ENCODE assay signal across 8 cellular contexts in genomic region chr20:51750037-51750769, GRCh38. TPM values are rescaled to one million over a fixed set of nuclear protein-coding genes. Genes with fewer than 3 reads are reported as not detected.
DNase-seq lines count a peak whose midpoint lies in the region; ATAC-seq and TF ChIP-seq lines count a peak whose summit lies in the region.

No MANE protein-coding gene starts in this region.

- H3K4me3 Mint-ChIP-seq in activated CD8-positive, alpha-beta T cell treated with anti-CD3 and anti-CD28 coated beads for 36 hours, result no peak overlapping the region
- H3K4me3 Mint-ChIP-seq in activated CD8-positive, alpha-beta T cell treated with anti-CD3 and anti-CD28 coated beads, Interleukin-2, amount 10 ng/mL, durations not matched to agents 7 days and 5 days, result no peak overlapping the region

- H3K36me3 Mint-ChIP-seq in activated CD8-positive, alpha-beta T cell treated with anti-CD3 and anti-CD28 coated beads for 36 hours (ENCODE audit: low read depth), result no peaks in the 10 kb centered on the region
- H3K36me3 Mint-ChIP-seq in activated CD8-positive, alpha-beta T cell treated with anti-CD3 and anti-CD28 coated beads, Interleukin-2, amount 10 ng/mL, durations not matched to agents 7 days and 5 days (ENCODE audit: low read depth), result no peaks in the 10 kb centered on the region

- H3K9me3 Mint-ChIP-seq in activated CD8-positive, alpha-beta T cell treated with anti-CD3 and anti-CD28 coated beads for 36 hours, result no peaks in the 10 kb centered on the region
- no peaks in the 10 kb centered on the region for H3K9me3 Mint-ChIP-seq in activated CD8-positive, alpha-beta T cell treated with anti-CD3 and anti-CD28 coated beads, Interleukin-2, amount 10 ng/mL, durations not matched to agents 7 days and 5 days (ENCODE audit: insufficient read depth)

- intact Hi-C loops in activated CD8-positive, alpha-beta T cell treated with anti-CD3 and anti-CD28 coated beads for 36 hours (cut with micrococcal nuclease), result no loop called here
- intact Hi-C loops in thyroid gland (cut with DNase I), result no loop called here

- H3K27me3 Mint-ChIP-seq in activated CD8-positive, alpha-beta T cell treated with anti-CD3 and anti-CD28 coated beads for 36 hours, result peaks cover 2% of the 10 kb centered on the region
- no peaks in the 10 kb centered on the region for H3K27me3 Mint-ChIP-seq in activated CD8-positive, alpha-beta T cell treated with anti-CD3 and anti-CD28 coated beads, Interleukin-2, amount 10 ng/mL, durations not matched to agents 7 days and 5 days (ENCODE audit: low read depth)

- peaks cover 3% of the 10 kb centered on the region for H3K4me1 Mint-ChIP-seq in activated CD8-positive, alpha-beta T cell treated with anti-CD3 and anti-CD28 coated beads for 36 hours (ENCODE audit: low read depth)
- H3K4me1 Mint-ChIP-seq in activated CD8-positive, alpha-beta T cell treated with anti-CD3 and anti-CD28 coated beads, Interleukin-2, amount 10 ng/mL, durations not matched to agents 7 days and 5 days (ENCODE audit: low read depth), result no peaks in the 10 kb centered on the region

- H3K4me3 ChIP-seq in duodenal mucosa (ENCODE audit: low read depth in 1 of 2, low read length in 2 of 2) (peak overlapping the region in 1 of 2 donors; percentile 25), thyroid gland (replicated peaks in 1 of 3) (no peak overlapping the region)

- H3K9me3 ChIP-seq in duodenal mucosa (ENCODE audit: control insufficient read depth in 1 of 2, low read length in 2 of 2) (no peaks in the 10 kb centered on the region), thyroid gland (no peaks in the 10 kb centered on the region)

- TF ChIP-seq POLR2A in thyroid gland (IDR thresholded peaks at IDR 0.05), result peak in 1 of 2 donors; percentile 35

- no peak for TF ChIP-seq CTCF in activated CD8-positive, alpha-beta T cell treated with anti-CD3 and anti-CD28 coated beads for 36 hours (IDR thresholded peaks at IDR 0.05)
- no peak for TF ChIP-seq CTCF in thyroid gland (IDR thresholded peaks at IDR 0.05)

- POLR2A ChIA-PET in activated CD8-positive, alpha-beta T cell treated with anti-CD3 and anti-CD28 coated beads for 36 hours (lab: Charles Lee), result no interaction called here
- POLR2A ChIA-PET in activated CD8-positive, alpha-beta T cell treated with anti-CD3 and anti-CD28 coated beads, Interleukin-2, amount 10 ng/mL, durations not matched to agents 7 days and 5 days (lab: Charles Lee), result no interaction called here

- peak overlapping the region; percentile 48 to 60 for H3K9ac ChIP-seq in duodenal mucosa (ENCODE audit: low read depth in 1 of 2, low read length in 2 of 2)

- CTCF ChIA-PET in activated CD8-positive, alpha-beta T cell treated with anti-CD3 and anti-CD28 coated beads for 36 hours (lab: Charles Lee), result interaction anchor here (0.8 kb wide), 1 partner anchor 49 kb away, joined by 3 read pairs; no protein-coding TSS in a partner anchor
- CTCF ChIA-PET in activated CD8-positive, alpha-beta T cell treated with anti-CD3 and anti-CD28 coated beads, Interleukin-2, amount 10 ng/mL, durations not matched to agents 7 days and 5 days (lab: Charles Lee), result no interaction called here

- H3K27ac ChIP-seq in duodenal mucosa (ENCODE audit: low read depth, low read length), result peak overlapping the region; percentile 88
- peak overlapping the region; percentile 86 to 99 (median 93) for H3K27ac ChIP-seq in thyroid gland

- peak; percentile 78 for ATAC-seq in activated CD8-positive, alpha-beta T cell treated with anti-CD3 and anti-CD28 coated beads for 36 hours
- no peak for ATAC-seq in activated CD8-positive, alpha-beta T cell treated with anti-CD3 and anti-CD28 coated beads, Interleukin-2, amount 10 ng/mL, durations not matched to agents 7 days and 5 days
- ATAC-seq in GM21723 (IDR thresholded peaks at IDR 0.05; ENCODE audit: unreplicated experiment), result no peak

- H3K27me3 ChIP-seq in duodenal mucosa (ENCODE audit: control insufficient read depth in 1 of 2, insufficient read depth in 2 of 2, low read length in 2 of 2) (no peaks in the 10 kb centered on the region), thyroid gland (no peaks in the 10 kb centered on the region)

- no peak overlapping the region for H3K27ac Mint-ChIP-seq in activated CD8-positive, alpha-beta T cell treated with anti-CD3 and anti-CD28 coated beads for 36 hours
- no peak overlapping the region for H3K27ac Mint-ChIP-seq in activated CD8-positive, alpha-beta T cell treated with anti-CD3 and anti-CD28 coated beads, Interleukin-2, amount 10 ng/mL, durations not matched to agents 7 days and 5 days

- peaks cover 11 to 14% of the 10 kb centered on the region in 2 donors for H3K4me1 ChIP-seq in duodenal mucosa (ENCODE audit: control insufficient read depth in 1 of 2, insufficient read depth in 2 of 2, low read length in 2 of 2)
- H3K4me1 ChIP-seq in thyroid gland, result peaks cover 30 to 40% of the 10 kb centered on the region in 2 donors

- 59 to 64% methylated on average over 19 of the region's 19 CpGs for WGBS in thyroid gland, 2 donors

- H3K36me3 ChIP-seq in duodenal mucosa (ENCODE audit: control insufficient read depth in 1 of 2, insufficient read depth in 2 of 2, low read length in 2 of 2) (no peaks in the 10 kb centered on the region), thyroid gland (no peaks in the 10 kb centered on the region)

- peak; percentile 69 for DNase-seq in activated CD8-positive, alpha-beta T cell treated with anti-CD3 and anti-CD28 coated beads for 36 hours
- DNase-seq in activated CD8-positive, alpha-beta T cell treated with anti-CD3 and anti-CD28 coated beads, Interleukin-2, amount 10 ng/mL, durations not matched to agents 7 days and 5 days, result no peak
- DNase-seq in RKO (ENCODE audit: low spot score), result peak; percentile 95
- DNase-seq in midbrain (lab: John Stamatoyannopoulos, UW), result peak; percentile 57
- peak; percentile 94 to 95 for DNase-seq in thyroid gland
- no peak for DNase-seq in AML-193 (lab: John Stamatoyannopoulos, UW)

RNA-seq across cellular contexts. Expression of gene ATP9A, which starts 18.0 kb away (rescaled TPM):
- under 1 TPM; 0.58 to 0.65 TPM for total RNA-seq in activated CD8-positive, alpha-beta T cell treated with anti-CD3 and anti-CD28 coated beads for 36 hours
- under 1 TPM in 1 of 2 experiments, not detected in 1; 0.05 TPM for total RNA-seq in activated CD8-positive, alpha-beta T cell treated with anti-CD3 and anti-CD28 coated beads, Interleukin-2, amount 10 ng/mL, durations not matched to agents 7 days and 5 days
- 10 to 100 TPM; 52.5 to 72.8 (median 61.7) TPM for total RNA-seq in thyroid gland

RNA-seq across cellular contexts. Expression of gene SALL4, which starts 52.1 kb away (rescaled TPM):
- total RNA-seq in activated CD8-positive, alpha-beta T cell treated with anti-CD3 and anti-CD28 coated beads for 36 hours, result under 1 TPM; 0.74 to 0.92 TPM
- total RNA-seq in activated CD8-positive, alpha-beta T cell treated with anti-CD3 and anti-CD28 coated beads, Interleukin-2, amount 10 ng/mL, durations not matched to agents 7 days and 5 days, result not detected
- 10 to 100 TPM in 1 of 4 donors, 1 to 10 TPM in 3; 3.1 to 13.6 (median 6.7) TPM for total RNA-seq in thyroid gland

Comparison
In these comparisons a context has a peak if more than half of its experiments do, and no peak if none do; other contexts are left out.
1. DNase-seq: peak in activated CD8-positive, alpha-beta T cell treated with anti-CD3 and anti-CD28 coated beads for 36 hours (single experiment), RKO (single experiment), midbrain (single experiment) and thyroid gland (2 of 2); none in activated CD8-positive, alpha-beta T cell treated with anti-CD3 and anti-CD28 coated beads, Interleukin-2, amount 10 ng/mL, durations not matched to agents 7 days and 5 days (single experiment) and AML-193 (0 of 2).
2. RNA of gene ATP9A, which starts 18.0 kb away (total RNA-seq): 52.5 to 72.8 TPM in thyroid gland; 0.58 to 0.65 TPM in activated CD8-positive, alpha-beta T cell treated with anti-CD3 and anti-CD28 coated beads for 36 hours and 0.05 TPM in activated CD8-positive, alpha-beta T cell treated with anti-CD3 and anti-CD28 coated beads, Interleukin-2, amount 10 ng/mL, durations not matched to agents 7 days and 5 days; every median in the first group is over 10 times any median in the second.